In genomic region chr19:29872224-29872731, GRCh38 we compare ENCODE assay signal across 2 cellular contexts.
TF ChIP-seq lines count a peak whose summit lies in the region.

No MANE protein-coding gene starts in this region.

TF ChIP-seq in HCT116, 20 proteins besides CTCF, POLR2A, EP300 and RAD21:
- TF ChIP-seq SIN3A (IDR thresholded peaks at IDR 0.05; ENCODE audit: low read depth) (no peak), YY1 (IDR thresholded peaks at IDR 0.05; ENCODE audit: extremely low read depth, insufficient replicate concordance, low read depth, low read length) (no peak), ZNF274 (IDR thresholded peaks at IDR 0.05; ENCODE audit: low read depth, low read length) (no peak), EZH2 (IDR thresholded peaks at IDR 0.05) (no peak), CBX3 (IDR thresholded peaks at IDR 0.05; ENCODE audit: low read depth) (no peak), EZH2phosphoT487 (IDR thresholded peaks at IDR 0.05; ENCODE audit: borderline replicate concordance) (no peak)

TF ChIP-seq in GM12878, 131 proteins besides CTCF, POLR2A, EP300 and RAD21:
- TF ChIP-seq YBX1 (IDR thresholded peaks at IDR 0.05) = no peak
- no peak for TF ChIP-seq ETV6 (conservative IDR thresholded peaks at IDR 0.05 in 1 of 2, IDR thresholded peaks at IDR 0.05 in 1 of 2; ENCODE audit: borderline replicate concordance in 1 of 2, low read depth in 1 of 2)
- TF ChIP-seq HCFC1 (IDR thresholded peaks at IDR 0.05; ENCODE audit: low read length) = no peak
- no peak for TF ChIP-seq GATAD2B (conservative IDR thresholded peaks at IDR 0.05; ENCODE audit: low read depth)
